ENCODE assay signal across 8 cellular contexts in the genomic region with DNA sequence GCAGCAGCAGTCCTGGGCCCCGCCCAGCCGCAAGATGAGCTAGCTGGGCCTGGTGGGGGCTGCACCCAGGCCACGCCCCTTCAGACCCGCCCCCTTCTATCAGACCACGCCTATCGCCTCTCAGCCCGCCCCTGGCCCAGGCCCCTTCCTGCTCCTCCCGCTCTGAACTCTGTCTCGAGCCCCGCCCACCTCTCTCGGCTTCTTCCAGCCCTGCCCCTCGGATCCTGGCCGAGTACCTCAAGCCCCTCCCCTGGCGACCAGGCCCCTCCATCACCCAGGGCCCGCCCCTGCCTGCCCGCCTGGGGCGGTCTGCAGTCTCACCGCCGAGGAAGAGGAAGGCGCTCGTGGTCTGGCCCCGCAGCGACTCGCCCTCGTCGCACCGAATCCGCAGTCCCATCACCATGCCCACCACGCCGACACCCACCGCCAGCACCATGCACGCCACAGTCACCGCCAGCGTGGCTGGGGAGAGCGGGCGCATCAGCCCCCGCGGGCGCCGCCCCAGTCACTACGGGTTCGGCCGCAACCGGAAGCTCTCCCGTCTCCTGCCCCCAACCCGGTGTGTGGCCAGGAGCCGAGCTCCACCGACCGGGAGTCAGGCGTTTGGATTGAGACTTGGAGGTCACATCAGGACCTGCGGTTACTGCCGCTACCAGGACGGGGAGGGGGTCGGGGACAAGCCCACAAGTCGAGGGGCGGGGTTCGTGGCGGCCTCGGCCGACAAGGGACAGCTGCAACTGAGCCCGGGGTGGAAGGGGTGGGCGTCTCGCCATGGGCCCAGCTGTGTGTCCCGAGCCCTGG. TPM values are rescaled to one million over a fixed set of nuclear protein-coding genes. Genes with fewer than 3 reads are reported as not detected.
DNase-seq lines count a peak whose midpoint lies in the region; ATAC-seq, FAIRE-seq and TF ChIP-seq lines count a peak whose summit lies in the region.

No MANE protein-coding gene starts in this region.

- no peaks in the 10 kb centered on the region for H3K9me3 ChIP-seq in keratinocyte (ENCODE audit: control insufficient read depth, low read depth, low read length)

- no peaks in the 10 kb centered on the region for H3K9me1 ChIP-seq in keratinocyte (ENCODE audit: control insufficient read depth, extremely low read depth, insufficient read depth, low read length)

- no peaks in the 10 kb centered on the region for H3K36me3 ChIP-seq in keratinocyte (ENCODE audit: control insufficient read depth in 2 of 2, extremely low read depth in 1 of 2, insufficient read depth in 2 of 2, low read length in 2 of 2)

- no peak for TF ChIP-seq CTCF in keratinocyte (optimal IDR thresholded peaks at IDR 0.05 in 1 of 3, IDR thresholded peaks at IDR 0.05 in 1 of 3, conservative IDR thresholded peaks at IDR 0.05 in 1 of 3; ENCODE audit: extremely low read depth in 1 of 3, insufficient read depth in 2 of 3, low read length in 3 of 3)

- H3K4me3 ChIP-seq in keratinocyte (ENCODE audit: control insufficient read depth in 2 of 3, extremely low read depth in 1 of 3, insufficient read depth in 2 of 3, low read depth in 1 of 3, low read length in 3 of 3): peak overlapping the region; percentile 54 to 90 (median 88)

- H2AFZ ChIP-seq in keratinocyte (ENCODE audit: control insufficient read depth, low read length): peak overlapping the region; percentile 94

- H3K27me3 ChIP-seq in keratinocyte (ENCODE audit: control insufficient read depth, extremely low read depth, insufficient read depth, low read length): no peaks in the 10 kb centered on the region

- dilution Hi-C loops in keratinocyte (cut with MboI; ENCODE audit: extremely low pct_ligation_motif_present, low sequenced_read_pairs): no loop called here

- peak overlapping the region; percentile 85 for H3K9ac ChIP-seq in keratinocyte (ENCODE audit: control insufficient read depth, extremely low read depth, insufficient read depth, low read length)

- peak overlapping the region; percentile 89 for H3K27ac ChIP-seq in keratinocyte (ENCODE audit: control insufficient read depth, insufficient read depth, low read length)

- peak; percentile 60 for FAIRE-seq in keratinocyte (lab: Jason Lieb, UNC)

- H3K4me2 ChIP-seq in keratinocyte (ENCODE audit: control insufficient read depth, extremely low read depth, insufficient read depth, low read depth, low read length): peak overlapping the region; percentile 98

- peaks cover 4% of the 10 kb centered on the region for H4K20me1 ChIP-seq in keratinocyte (ENCODE audit: control insufficient read depth, extremely low read depth, insufficient read depth, low read length)

- peak; percentile 76 for TF ChIP-seq POLR2A in GM15510 (IDR thresholded peaks at IDR 0.05; ENCODE audit: borderline replicate concordance, extremely low read depth, insufficient read length)

- peaks cover 20% of the 10 kb centered on the region for H3K4me1 ChIP-seq in keratinocyte (ENCODE audit: control insufficient read depth, extremely low read depth, insufficient read depth, low read length)

- peak; percentile 68 for ATAC-seq in HG02852 (IDR thresholded peaks at IDR 0.05; ENCODE audit: unreplicated experiment)
- peak; percentile 82 to 86 for ATAC-seq in activated CD4-positive, CD25-positive, alpha-beta regulatory T cell treated with anti-CD3 and anti-CD28 coated beads, Interleukin-2, amount 50 U/mL, for 24 hours

- H3K79me2 ChIP-seq in keratinocyte (ENCODE audit: control insufficient read depth, insufficient read depth, low read length): peaks cover 14% of the 10 kb centered on the region

- DNase-seq in NCI-H2171 treated with DMSO at 0.1 percent for 48 hours (lab: John Stamatoyannopoulos, UW) (peak; percentile 98), cerebellar cortex (ENCODE audit: low spot score) (peak; percentile 98), keratinocyte (ENCODE audit: low read depth, low spot score) (peak; percentile 93), NCI-H128 (lab: John Stamatoyannopoulos, UW; ENCODE audit: unreplicated experiment) (no peak)
- DNase-seq in stimulated activated CD4-positive, alpha-beta T cell treated with anti-CD3 and anti-CD28 coated beads, Interleukin-12 subunit alpha, Interleukin-12 subunit beta, amount 100 ng/mL, for 48 hours (ENCODE audit: low read depth in 2 of 3, low spot score in 1 of 3): peak; percentile 99 to 100 (median 99)

RNA-seq across cellular contexts. Expression of gene CLDND2, which starts 1.0 kb away (rescaled TPM):
- polyA plus RNA-seq in keratinocyte: 0.37 to 1.1 TPM in 2 of 3 replicates, not detected in the other
- polyA plus RNA-seq in keratinocyte (2011; ENCODE audit: low read depth): not detected
- not detected in 2 replicates for polyA plus RNA-seq in keratinocyte (2011; cell fraction: cytosol; rRNA removed)
- polyA plus RNA-seq in keratinocyte (2011; cell fraction: nucleus; rRNA removed): not detected in 2 replicates
- 0.73 and 2.7 TPM in 2 replicates for polyA plus RNA-seq in keratinocyte (2012; ENCODE audit: low replicate concordance)
- not detected in 3 replicates for polyA minus RNA-seq in keratinocyte
- not detected for polyA minus RNA-seq in keratinocyte (2011; cell fraction: cytosol; rRNA and poly(A)+ RNA removed)
- polyA minus RNA-seq in keratinocyte (2011; cell fraction: nucleus; rRNA and poly(A)+ RNA removed): not detected in 2 replicates

RNA-seq across cellular contexts. Expression of gene ETFB, which starts 1.6 kb away (rescaled TPM):
- 95.2 to 115 TPM (median 102 TPM) in 3 replicates for polyA plus RNA-seq in keratinocyte
- polyA plus RNA-seq in keratinocyte (2011; ENCODE audit: low read depth): 88.1 TPM
- polyA plus RNA-seq in keratinocyte (2011; cell fraction: cytosol; rRNA removed): 44.3 and 120 TPM in 2 replicates
- 63.2 and 70.5 TPM in 2 replicates for polyA plus RNA-seq in keratinocyte (2011; cell fraction: nucleus; rRNA removed)
- 64.1 and 127 TPM in 2 replicates for polyA plus RNA-seq in keratinocyte (2012; ENCODE audit: low replicate concordance)
- polyA minus RNA-seq in keratinocyte: 40.9 to 102 TPM (median 50.5 TPM) in 3 replicates
- 108 TPM for polyA minus RNA-seq in keratinocyte (2011; cell fraction: cytosol; rRNA and poly(A)+ RNA removed)
- 13.9 and 22.8 TPM in 2 replicates for polyA minus RNA-seq in keratinocyte (2011; cell fraction: nucleus; rRNA and poly(A)+ RNA removed)

RNA-seq across cellular contexts. Expression of gene NKG7, which starts 4.7 kb away (rescaled TPM):
- not detected in 3 replicates for polyA plus RNA-seq in keratinocyte
- polyA plus RNA-seq in keratinocyte (2011; ENCODE audit: low read depth): not detected
- polyA plus RNA-seq in keratinocyte (2011; cell fraction: cytosol; rRNA removed): not detected in 2 replicates
- not detected in 2 replicates for polyA plus RNA-seq in keratinocyte (2011; cell fraction: nucleus; rRNA removed)
- polyA plus RNA-seq in keratinocyte (2012; ENCODE audit: low replicate concordance): not detected in 2 replicates
- polyA minus RNA-seq in keratinocyte: not detected in 3 replicates
- not detected for polyA minus RNA-seq in keratinocyte (2011; cell fraction: cytosol; rRNA and poly(A)+ RNA removed)
- polyA minus RNA-seq in keratinocyte (2011; cell fraction: nucleus; rRNA and poly(A)+ RNA removed): not detected in 2 replicates

RNA-seq across cellular contexts. Expression of gene LIM2, which starts 20.0 kb away (rescaled TPM):
- polyA plus RNA-seq in keratinocyte: not detected in 3 replicates
- polyA plus RNA-seq in keratinocyte (2011; ENCODE audit: low read depth): not detected
- polyA plus RNA-seq in keratinocyte (2011; cell fraction: cytosol; rRNA removed): not detected in 2 replicates
- not detected in 2 replicates for polyA plus RNA-seq in keratinocyte (2011; cell fraction: nucleus; rRNA removed)
- not detected in 2 replicates for polyA plus RNA-seq in keratinocyte (2012; ENCODE audit: low replicate concordance)
- not detected in 3 replicates for polyA minus RNA-seq in keratinocyte
- polyA minus RNA-seq in keratinocyte (2011; cell fraction: cytosol; rRNA and poly(A)+ RNA removed): not detected
- polyA minus RNA-seq in keratinocyte (2011; cell fraction: nucleus; rRNA and poly(A)+ RNA removed): not detected in 2 replicates

RNA-seq across cellular contexts. Expression of gene C19orf84, which starts 22.6 kb away (rescaled TPM):
- not detected in 3 replicates for polyA plus RNA-seq in keratinocyte
- polyA plus RNA-seq in keratinocyte (2011; ENCODE audit: low read depth): not detected
- not detected in 2 replicates for polyA plus RNA-seq in keratinocyte (2011; cell fraction: cytosol; rRNA removed)
- polyA plus RNA-seq in keratinocyte (2011; cell fraction: nucleus; rRNA removed): not detected in 2 replicates
- polyA plus RNA-seq in keratinocyte (2012; ENCODE audit: low replicate concordance): not detected in 2 replicates
- polyA minus RNA-seq in keratinocyte: not detected in 3 replicates
- polyA minus RNA-seq in keratinocyte (2011; cell fraction: cytosol; rRNA and poly(A)+ RNA removed): not detected
- polyA minus RNA-seq in keratinocyte (2011; cell fraction: nucleus; rRNA and poly(A)+ RNA removed): not detected in 2 replicates
